In the genomic region with DNA sequence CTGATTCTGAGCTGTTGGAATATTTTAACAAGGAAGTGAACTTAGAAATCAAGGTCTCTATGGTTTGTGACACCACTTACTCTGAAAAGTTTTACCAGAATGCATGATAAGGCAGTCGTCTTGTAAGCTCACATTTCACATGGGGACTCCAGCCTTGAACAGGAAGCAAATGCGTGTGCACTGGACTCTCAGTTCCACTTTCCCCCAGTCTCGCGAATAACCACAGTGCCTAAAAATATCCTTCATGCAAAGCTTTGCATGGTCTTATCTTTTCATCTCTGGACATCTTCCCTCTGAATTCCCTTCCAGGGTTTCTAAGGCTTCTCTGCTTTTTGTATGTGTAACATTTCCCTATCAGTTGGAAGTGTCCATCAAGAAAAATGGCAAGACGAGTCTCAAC, we compare ENCODE assay signal across 1 cellular context.
TF ChIP-seq lines count a peak whose summit lies in the region.

No MANE protein-coding gene starts in this region.

TF ChIP-seq in GM12878, 131 proteins besides CTCF, POLR2A, EP300 and RAD21 (continued from another document and continues in another):
- TF ChIP-seq ETV6 (conservative IDR thresholded peaks at IDR 0.05 in 1 of 2, IDR thresholded peaks at IDR 0.05 in 1 of 2; ENCODE audit: borderline replicate concordance in 1 of 2, low read depth in 1 of 2) (peak in 1 of 2 experiments; percentile 84; a peak in 2 of 4 replicates), SIN3A (IDR thresholded peaks at IDR 0.05; ENCODE audit: low read depth, low read length) (no peak), ZNF274 (IDR thresholded peaks at IDR 0.05; ENCODE audit: insufficient read depth, insufficient read length) (no peak), EZH2 (IDR thresholded peaks at IDR 0.05; ENCODE audit: borderline replicate concordance, control insufficient read depth, low read depth, low read length) (no peak), PAX8 (IDR thresholded peaks at IDR 0.05) (no peak), NFIC (IDR thresholded peaks at IDR 0.05; ENCODE audit: low read depth, low read length) (peak; percentile 97), SMC3 (IDR thresholded peaks at IDR 0.05; ENCODE audit: borderline replicate concordance, low read length) (no peak), SRF (IDR thresholded peaks at IDR 0.05; ENCODE audit: low read depth in 2 of 2, low read length in 2 of 2) (no peak), IRF4 (IDR thresholded peaks at IDR 0.05; ENCODE audit: low read depth, low read length) (peak; percentile 98), RELA (IDR thresholded peaks at IDR 0.05; ENCODE audit: borderline replicate concordance, partially characterized antibody) (no peak), CHD4 (IDR thresholded peaks at IDR 0.05) (no peak), PAX5 (IDR thresholded peaks at IDR 0.05; ENCODE audit: borderline replicate concordance, low read depth, low read length) (peak; percentile 94), MYB (IDR thresholded peaks at IDR 0.05; ENCODE audit: borderline replicate concordance, low read depth, low read length) (no peak), ATF7 (IDR thresholded peaks at IDR 0.05; ENCODE audit: low read depth) (peak; percentile 51), YBX1 (IDR thresholded peaks at IDR 0.05) (no peak), JUND (IDR thresholded peaks at IDR 0.05; ENCODE audit: low read depth, low read length) (no peak), TCF12 (IDR thresholded peaks at IDR 0.05; ENCODE audit: low read depth, low read length) (peak; percentile 69), STAT3 (IDR thresholded peaks at IDR 0.05; ENCODE audit: low read depth, low read length) (no peak), CBX5 (IDR thresholded peaks at IDR 0.05; ENCODE audit: low read depth) (peak; percentile 98; the same call in 1 of the 2 replicates), TCF7 (IDR thresholded peaks at IDR 0.05; ENCODE audit: borderline replicate concordance) (peak; percentile 73; the same call in 1 of the 2 replicates), TBL1XR1 (IDR thresholded peaks at IDR 0.05; ENCODE audit: low read depth, low read length) (peak; percentile 87; the same call in 1 of the 2 replicates), FOXM1 (IDR thresholded peaks at IDR 0.05; ENCODE audit: low read depth, low read length) (peak; percentile 98), RUNX3 (IDR thresholded peaks at IDR 0.05; ENCODE audit: low read length) (peak; percentile 99), RB1 (IDR thresholded peaks at IDR 0.05; ENCODE audit: borderline replicate concordance) (no peak), BMI1 (IDR thresholded peaks at IDR 0.05; ENCODE audit: borderline replicate concordance) (0 out of 2 replicates have a peak, but pooled peaks have one; percentile 45), KAT2A (conservative IDR thresholded peaks at IDR 0.05; ENCODE audit: control insufficient read depth, low read depth, low read length) (no peak)
- TF ChIP-seq, protein P1, sequence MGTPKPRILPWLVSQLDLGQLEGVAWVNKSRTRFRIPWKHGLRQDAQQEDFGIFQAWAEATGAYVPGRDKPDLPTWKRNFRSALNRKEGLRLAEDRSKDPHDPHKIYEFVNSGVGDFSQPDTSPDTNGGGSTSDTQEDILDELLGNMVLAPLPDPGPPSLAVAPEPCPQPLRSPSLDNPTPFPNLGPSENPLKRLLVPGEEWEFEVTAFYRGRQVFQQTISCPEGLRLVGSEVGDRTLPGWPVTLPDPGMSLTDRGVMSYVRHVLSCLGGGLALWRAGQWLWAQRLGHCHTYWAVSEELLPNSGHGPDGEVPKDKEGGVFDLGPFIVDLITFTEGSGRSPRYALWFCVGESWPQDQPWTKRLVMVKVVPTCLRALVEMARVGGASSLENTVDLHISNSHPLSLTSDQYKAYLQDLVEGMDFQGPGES (IDR thresholded peaks at IDR 0.05): no peak
- TF ChIP-seq, protein P2, sequence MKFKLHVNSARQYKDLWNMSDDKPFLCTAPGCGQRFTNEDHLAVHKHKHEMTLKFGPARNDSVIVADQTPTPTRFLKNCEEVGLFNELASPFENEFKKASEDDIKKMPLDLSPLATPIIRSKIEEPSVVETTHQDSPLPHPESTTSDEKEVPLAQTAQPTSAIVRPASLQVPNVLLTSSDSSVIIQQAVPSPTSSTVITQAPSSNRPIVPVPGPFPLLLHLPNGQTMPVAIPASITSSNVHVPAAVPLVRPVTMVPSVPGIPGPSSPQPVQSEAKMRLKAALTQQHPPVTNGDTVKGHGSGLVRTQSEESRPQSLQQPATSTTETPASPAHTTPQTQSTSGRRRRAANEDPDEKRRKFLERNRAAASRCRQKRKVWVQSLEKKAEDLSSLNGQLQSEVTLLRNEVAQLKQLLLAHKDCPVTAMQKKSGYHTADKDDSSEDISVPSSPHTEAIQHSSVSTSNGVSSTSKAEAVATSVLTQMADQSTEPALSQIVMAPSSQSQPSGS (IDR thresholded peaks at IDR 0.05; ENCODE audit: low read length): peak; percentile 94
- TF ChIP-seq, protein P3, sequence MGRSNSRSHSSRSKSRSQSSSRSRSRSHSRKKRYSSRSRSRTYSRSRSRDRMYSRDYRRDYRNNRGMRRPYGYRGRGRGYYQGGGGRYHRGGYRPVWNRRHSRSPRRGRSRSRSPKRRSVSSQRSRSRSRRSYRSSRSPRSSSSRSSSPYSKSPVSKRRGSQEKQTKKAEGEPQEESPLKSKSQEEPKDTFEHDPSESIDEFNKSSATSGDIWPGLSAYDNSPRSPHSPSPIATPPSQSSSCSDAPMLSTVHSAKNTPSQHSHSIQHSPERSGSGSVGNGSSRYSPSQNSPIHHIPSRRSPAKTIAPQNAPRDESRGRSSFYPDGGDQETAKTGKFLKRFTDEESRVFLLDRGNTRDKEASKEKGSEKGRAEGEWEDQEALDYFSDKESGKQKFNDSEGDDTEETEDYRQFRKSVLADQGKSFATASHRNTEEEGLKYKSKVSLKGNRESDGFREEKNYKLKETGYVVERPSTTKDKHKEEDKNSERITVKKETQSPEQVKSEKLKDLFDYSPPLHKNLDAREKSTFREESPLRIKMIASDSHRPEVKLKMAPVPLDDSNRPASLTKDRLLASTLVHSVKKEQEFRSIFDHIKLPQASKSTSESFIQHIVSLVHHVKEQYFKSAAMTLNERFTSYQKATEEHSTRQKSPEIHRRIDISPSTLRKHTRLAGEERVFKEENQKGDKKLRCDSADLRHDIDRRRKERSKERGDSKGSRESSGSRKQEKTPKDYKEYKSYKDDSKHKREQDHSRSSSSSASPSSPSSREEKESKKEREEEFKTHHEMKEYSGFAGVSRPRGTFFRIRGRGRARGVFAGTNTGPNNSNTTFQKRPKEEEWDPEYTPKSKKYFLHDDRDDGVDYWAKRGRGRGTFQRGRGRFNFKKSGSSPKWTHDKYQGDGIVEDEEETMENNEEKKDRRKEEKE (IDR thresholded peaks at IDR 0.05): no peak
- TF ChIP-seq, protein P4, sequence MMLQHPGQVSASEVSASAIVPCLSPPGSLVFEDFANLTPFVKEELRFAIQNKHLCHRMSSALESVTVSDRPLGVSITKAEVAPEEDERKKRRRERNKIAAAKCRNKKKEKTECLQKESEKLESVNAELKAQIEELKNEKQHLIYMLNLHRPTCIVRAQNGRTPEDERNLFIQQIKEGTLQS (IDR thresholded peaks at IDR 0.05; ENCODE audit: borderline replicate concordance, extremely low read depth, low read depth, low read length): no peak
- TF ChIP-seq, protein P5, sequence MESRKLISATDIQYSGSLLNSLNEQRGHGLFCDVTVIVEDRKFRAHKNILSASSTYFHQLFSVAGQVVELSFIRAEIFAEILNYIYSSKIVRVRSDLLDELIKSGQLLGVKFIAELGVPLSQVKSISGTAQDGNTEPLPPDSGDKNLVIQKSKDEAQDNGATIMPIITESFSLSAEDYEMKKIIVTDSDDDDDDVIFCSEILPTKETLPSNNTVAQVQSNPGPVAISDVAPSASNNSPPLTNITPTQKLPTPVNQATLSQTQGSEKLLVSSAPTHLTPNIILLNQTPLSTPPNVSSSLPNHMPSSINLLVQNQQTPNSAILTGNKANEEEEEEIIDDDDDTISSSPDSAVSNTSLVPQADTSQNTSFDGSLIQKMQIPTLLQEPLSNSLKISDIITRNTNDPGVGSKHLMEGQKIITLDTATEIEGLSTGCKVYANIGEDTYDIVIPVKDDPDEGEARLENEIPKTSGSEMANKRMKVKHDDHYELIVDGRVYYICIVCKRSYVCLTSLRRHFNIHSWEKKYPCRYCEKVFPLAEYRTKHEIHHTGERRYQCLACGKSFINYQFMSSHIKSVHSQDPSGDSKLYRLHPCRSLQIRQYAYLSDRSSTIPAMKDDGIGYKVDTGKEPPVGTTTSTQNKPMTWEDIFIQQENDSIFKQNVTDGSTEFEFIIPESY (IDR thresholded peaks at IDR 0.05): no peak
- TF ChIP-seq, protein P6, sequence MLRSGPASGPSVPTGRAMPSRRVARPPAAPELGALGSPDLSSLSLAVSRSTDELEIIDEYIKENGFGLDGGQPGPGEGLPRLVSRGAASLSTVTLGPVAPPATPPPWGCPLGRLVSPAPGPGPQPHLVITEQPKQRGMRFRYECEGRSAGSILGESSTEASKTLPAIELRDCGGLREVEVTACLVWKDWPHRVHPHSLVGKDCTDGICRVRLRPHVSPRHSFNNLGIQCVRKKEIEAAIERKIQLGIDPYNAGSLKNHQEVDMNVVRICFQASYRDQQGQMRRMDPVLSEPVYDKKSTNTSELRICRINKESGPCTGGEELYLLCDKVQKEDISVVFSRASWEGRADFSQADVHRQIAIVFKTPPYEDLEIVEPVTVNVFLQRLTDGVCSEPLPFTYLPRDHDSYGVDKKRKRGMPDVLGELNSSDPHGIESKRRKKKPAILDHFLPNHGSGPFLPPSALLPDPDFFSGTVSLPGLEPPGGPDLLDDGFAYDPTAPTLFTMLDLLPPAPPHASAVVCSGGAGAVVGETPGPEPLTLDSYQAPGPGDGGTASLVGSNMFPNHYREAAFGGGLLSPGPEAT (IDR thresholded peaks at IDR 0.05; ENCODE audit: low read depth): peak; percentile 72; the same call in 1 of the 2 replicates
- TF ChIP-seq, protein P7, sequence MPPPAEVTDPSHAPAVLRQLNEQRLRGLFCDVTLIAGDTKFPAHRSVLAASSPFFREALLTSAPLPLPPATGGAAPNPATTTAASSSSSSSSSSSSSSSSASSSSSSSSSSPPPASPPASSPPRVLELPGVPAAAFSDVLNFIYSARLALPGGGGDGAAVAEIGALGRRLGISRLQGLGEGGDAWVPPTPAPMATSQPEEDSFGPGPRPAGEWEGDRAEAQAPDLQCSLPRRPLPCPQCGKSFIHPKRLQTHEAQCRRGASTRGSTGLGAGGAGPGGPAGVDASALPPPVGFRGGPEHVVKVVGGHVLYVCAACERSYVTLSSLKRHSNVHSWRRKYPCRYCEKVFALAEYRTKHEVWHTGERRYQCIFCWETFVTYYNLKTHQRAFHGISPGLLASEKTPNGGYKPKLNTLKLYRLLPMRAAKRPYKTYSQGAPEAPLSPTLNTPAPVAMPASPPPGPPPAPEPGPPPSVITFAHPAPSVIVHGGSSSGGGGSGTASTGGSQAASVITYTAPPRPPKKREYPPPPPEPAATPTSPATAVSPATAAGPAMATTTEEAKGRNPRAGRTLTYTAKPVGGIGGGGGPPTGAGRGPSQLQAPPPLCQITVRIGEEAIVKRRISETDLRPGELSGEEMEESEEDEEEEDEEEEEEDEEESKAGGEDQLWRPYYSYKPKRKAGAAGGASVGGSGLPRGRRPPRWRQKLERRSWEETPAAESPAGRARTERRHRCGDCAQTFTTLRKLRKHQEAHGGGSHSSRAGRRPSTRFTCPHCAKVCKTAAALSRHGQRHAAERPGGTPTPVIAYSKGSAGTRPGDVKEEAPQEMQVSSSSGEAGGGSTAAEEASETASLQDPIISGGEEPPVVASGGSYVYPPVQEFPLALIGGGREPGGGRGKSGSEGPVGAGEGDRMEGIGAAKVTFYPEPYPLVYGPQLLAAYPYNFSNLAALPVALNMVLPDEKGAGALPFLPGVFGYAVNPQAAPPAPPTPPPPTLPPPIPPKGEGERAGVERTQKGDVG (CRISPR knock-in tag; IDR thresholded peaks at IDR 0.05): no peak
- TF ChIP-seq, protein P8, sequence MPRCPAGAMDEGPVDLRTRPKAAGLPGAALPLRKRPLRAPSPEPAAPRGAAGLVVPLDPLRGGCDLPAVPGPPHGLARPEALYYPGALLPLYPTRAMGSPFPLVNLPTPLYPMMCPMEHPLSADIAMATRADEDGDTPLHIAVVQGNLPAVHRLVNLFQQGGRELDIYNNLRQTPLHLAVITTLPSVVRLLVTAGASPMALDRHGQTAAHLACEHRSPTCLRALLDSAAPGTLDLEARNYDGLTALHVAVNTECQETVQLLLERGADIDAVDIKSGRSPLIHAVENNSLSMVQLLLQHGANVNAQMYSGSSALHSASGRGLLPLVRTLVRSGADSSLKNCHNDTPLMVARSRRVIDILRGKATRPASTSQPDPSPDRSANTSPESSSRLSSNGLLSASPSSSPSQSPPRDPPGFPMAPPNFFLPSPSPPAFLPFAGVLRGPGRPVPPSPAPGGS (IDR thresholded peaks at IDR 0.05; ENCODE audit: borderline replicate concordance, insufficient read depth, low read depth, low read length, poor library complexity, severe bottlenecking): peak; percentile 74
- TF ChIP-seq, protein P9, sequence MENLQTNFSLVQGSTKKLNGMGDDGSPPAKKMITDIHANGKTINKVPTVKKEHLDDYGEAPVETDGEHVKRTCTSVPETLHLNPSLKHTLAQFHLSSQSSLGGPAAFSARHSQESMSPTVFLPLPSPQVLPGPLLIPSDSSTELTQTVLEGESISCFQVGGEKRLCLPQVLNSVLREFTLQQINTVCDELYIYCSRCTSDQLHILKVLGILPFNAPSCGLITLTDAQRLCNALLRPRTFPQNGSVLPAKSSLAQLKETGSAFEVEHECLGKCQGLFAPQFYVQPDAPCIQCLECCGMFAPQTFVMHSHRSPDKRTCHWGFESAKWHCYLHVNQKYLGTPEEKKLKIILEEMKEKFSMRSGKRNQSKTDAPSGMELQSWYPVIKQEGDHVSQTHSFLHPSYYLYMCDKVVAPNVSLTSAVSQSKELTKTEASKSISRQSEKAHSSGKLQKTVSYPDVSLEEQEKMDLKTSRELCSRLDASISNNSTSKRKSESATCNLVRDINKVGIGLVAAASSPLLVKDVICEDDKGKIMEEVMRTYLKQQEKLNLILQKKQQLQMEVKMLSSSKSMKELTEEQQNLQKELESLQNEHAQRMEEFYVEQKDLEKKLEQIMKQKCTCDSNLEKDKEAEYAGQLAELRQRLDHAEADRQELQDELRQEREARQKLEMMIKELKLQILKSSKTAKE (IDR thresholded peaks at IDR 0.05; ENCODE audit: low read depth, poor library complexity, severe bottlenecking): peak; percentile 81
